2 cellular contexts compared by ENCODE assay signal in genomic region chrX:53256446-53257041, GRCh38.
TF ChIP-seq lines count a peak whose summit lies in the region.

No MANE protein-coding gene starts in this region.

TF ChIP-seq in SK-N-SH, 30 proteins besides CTCF, POLR2A, EP300 and RAD21 (continued from another document):
- TF ChIP-seq, protein P1, sequence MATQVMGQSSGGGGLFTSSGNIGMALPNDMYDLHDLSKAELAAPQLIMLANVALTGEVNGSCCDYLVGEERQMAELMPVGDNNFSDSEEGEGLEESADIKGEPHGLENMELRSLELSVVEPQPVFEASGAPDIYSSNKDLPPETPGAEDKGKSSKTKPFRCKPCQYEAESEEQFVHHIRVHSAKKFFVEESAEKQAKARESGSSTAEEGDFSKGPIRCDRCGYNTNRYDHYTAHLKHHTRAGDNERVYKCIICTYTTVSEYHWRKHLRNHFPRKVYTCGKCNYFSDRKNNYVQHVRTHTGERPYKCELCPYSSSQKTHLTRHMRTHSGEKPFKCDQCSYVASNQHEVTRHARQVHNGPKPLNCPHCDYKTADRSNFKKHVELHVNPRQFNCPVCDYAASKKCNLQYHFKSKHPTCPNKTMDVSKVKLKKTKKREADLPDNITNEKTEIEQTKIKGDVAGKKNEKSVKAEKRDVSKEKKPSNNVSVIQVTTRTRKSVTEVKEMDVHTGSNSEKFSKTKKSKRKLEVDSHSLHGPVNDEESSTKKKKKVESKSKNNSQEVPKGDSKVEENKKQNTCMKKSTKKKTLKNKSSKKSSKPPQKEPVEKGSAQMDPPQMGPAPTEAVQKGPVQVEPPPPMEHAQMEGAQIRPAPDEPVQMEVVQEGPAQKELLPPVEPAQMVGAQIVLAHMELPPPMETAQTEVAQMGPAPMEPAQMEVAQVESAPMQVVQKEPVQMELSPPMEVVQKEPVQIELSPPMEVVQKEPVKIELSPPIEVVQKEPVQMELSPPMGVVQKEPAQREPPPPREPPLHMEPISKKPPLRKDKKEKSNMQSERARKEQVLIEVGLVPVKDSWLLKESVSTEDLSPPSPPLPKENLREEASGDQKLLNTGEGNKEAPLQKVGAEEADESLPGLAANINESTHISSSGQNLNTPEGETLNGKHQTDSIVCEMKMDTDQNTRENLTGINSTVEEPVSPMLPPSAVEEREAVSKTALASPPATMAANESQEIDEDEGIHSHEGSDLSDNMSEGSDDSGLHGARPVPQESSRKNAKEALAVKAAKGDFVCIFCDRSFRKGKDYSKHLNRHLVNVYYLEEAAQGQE (IDR thresholded peaks at IDR 0.05; ENCODE audit: low read depth, low read length): no peak
- TF ChIP-seq GABPA (IDR thresholded peaks at IDR 0.05; ENCODE audit: low read depth) (no peak), RCOR1 (IDR thresholded peaks at IDR 0.05; ENCODE audit: low read length) (no peak), JUND (IDR thresholded peaks at IDR 0.05) (no peak), FOXM1 (IDR thresholded peaks at IDR 0.05; ENCODE audit: low read depth) (no peak), FOXJ3 (CRISPR knock-in tag; IDR thresholded peaks at IDR 0.05) (no peak), GATA2 (CRISPR knock-in tag; IDR thresholded peaks at IDR 0.05) (no peak), TCF12 (IDR thresholded peaks at IDR 0.05) (no peak), RXRA (IDR thresholded peaks at IDR 0.05; ENCODE audit: borderline replicate concordance, low read depth) (no peak), MEF2A (IDR thresholded peaks at IDR 0.05; ENCODE audit: borderline replicate concordance, low read depth) (no peak), YY1 (IDR thresholded peaks at IDR 0.05; ENCODE audit: low read depth) (no peak), TEAD4 (IDR thresholded peaks at IDR 0.05; ENCODE audit: borderline replicate concordance, insufficient read depth) (no peak), RFX5 (IDR thresholded peaks at IDR 0.05; ENCODE audit: low read length) (no peak), TAF1 (IDR thresholded peaks at IDR 0.05; ENCODE audit: borderline replicate concordance, low read depth, low read length) (no peak), SIN3A (IDR thresholded peaks at IDR 0.05; ENCODE audit: borderline replicate concordance, low read depth, low read length) (no peak)
- TF ChIP-seq, protein P2, sequence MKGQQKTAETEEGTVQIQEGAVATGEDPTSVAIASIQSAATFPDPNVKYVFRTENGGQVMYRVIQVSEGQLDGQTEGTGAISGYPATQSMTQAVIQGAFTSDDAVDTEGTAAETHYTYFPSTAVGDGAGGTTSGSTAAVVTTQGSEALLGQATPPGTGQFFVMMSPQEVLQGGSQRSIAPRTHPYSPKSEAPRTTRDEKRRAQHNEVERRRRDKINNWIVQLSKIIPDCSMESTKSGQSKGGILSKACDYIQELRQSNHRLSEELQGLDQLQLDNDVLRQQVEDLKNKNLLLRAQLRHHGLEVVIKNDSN (IDR thresholded peaks at IDR 0.05; ENCODE audit: borderline replicate concordance, low read depth): no peak

TF ChIP-seq in SK-N-SH treated with all-trans-retinoic acid at 6 μM for 48 hours, 23 proteins besides CTCF, POLR2A, EP300 and RAD21 (continued from another document):
- TF ChIP-seq PATZ1 (CRISPR knock-in tag; IDR thresholded peaks at IDR 0.05; ENCODE audit: borderline replicate concordance) (no peak), SNAI2 (CRISPR knock-in tag; IDR thresholded peaks at IDR 0.05) (no peak), ARNTL (CRISPR knock-in tag; IDR thresholded peaks at IDR 0.05; ENCODE audit: borderline replicate concordance, low read depth) (no peak), GLIS3 (CRISPR knock-in tag; IDR thresholded peaks at IDR 0.05) (no peak), TSHZ2 (CRISPR knock-in tag; IDR thresholded peaks at IDR 0.05) (no peak), ZNF565 (CRISPR knock-in tag; conservative IDR thresholded peaks at IDR 0.05; ENCODE audit: low read depth) (no peak)
